In genomic region chr20:54219751-54220426, GRCh38 we compare ENCODE assay signal across 7 cellular contexts. TPM values are rescaled to one million over a fixed set of nuclear protein-coding genes. Genes with fewer than 3 reads are reported as not detected.
DNase-seq lines count a peak whose midpoint lies in the region; ATAC-seq and TF ChIP-seq lines count a peak whose summit lies in the region.

No MANE protein-coding gene starts in this region.

- DNase-seq in GM12864 (ENCODE audit: low read depth) (no peak), NCI-H1694 treated with DMSO at 0.1 percent for 48 hours (lab: John Stamatoyannopoulos, UW) (peak; percentile 35), chondrocyte (ENCODE audit: low spot score) (no peak), osteocyte (ENCODE audit: extremely low spot score, unreplicated experiment) (no peak), hypothalamus (lab: John Stamatoyannopoulos, UW) (no peak)
- DNase-seq in effector CD4-positive, alpha-beta T cell, result no peak

- no peak overlapping the region for H3K27ac Mint-ChIP-seq in chondrocyte (ENCODE audit: unreplicated experiment)
- no peak overlapping the region for H3K27ac Mint-ChIP-seq in osteocyte (ENCODE audit: unreplicated experiment)

- peak; percentile 35 for TF ChIP-seq CTCF in GM12864 (IDR thresholded peaks at IDR 0.05; ENCODE audit: low read depth, low read length, missing control alignments)
- peak; percentile 94 for TF ChIP-seq CTCF in chondrocyte (IDR thresholded peaks at IDR 0.05)
- peak; percentile 78 for TF ChIP-seq CTCF in osteocyte (IDR thresholded peaks at IDR 0.05)

- H3K4me3 Mint-ChIP-seq in chondrocyte (ENCODE audit: unreplicated experiment) (no peak overlapping the region), osteocyte (ENCODE audit: unreplicated experiment) (no peak overlapping the region)

- H3K4me3 ChIP-seq in GM12864 (ENCODE audit: low read depth, low read length), result no peak overlapping the region

- peaks cover 7% of the 10 kb centered on the region for H3K36me3 Mint-ChIP-seq in chondrocyte (ENCODE audit: low read depth)
- peaks cover 16% of the 10 kb centered on the region for H3K36me3 Mint-ChIP-seq in osteocyte (ENCODE audit: unreplicated experiment)

- H3K9me3 Mint-ChIP-seq in chondrocyte (ENCODE audit: low read depth) (no peaks in the 10 kb centered on the region), osteocyte (ENCODE audit: unreplicated experiment) (no peaks in the 10 kb centered on the region)

- no peaks in the 10 kb centered on the region for H3K27me3 Mint-ChIP-seq in chondrocyte (ENCODE audit: low read depth)
- no peaks in the 10 kb centered on the region for H3K27me3 Mint-ChIP-seq in osteocyte (ENCODE audit: unreplicated experiment)

- H3K4me1 Mint-ChIP-seq in chondrocyte (ENCODE audit: low read depth), result peaks cover 19% of the 10 kb centered on the region
- H3K4me1 Mint-ChIP-seq in osteocyte (ENCODE audit: unreplicated experiment), result peaks cover 7% of the 10 kb centered on the region

- ATAC-seq in HG03039 (IDR thresholded peaks at IDR 0.05; ENCODE audit: unreplicated experiment), result no peak

RNA-seq across cellular contexts. Expression of gene PFDN4, which starts 12.0 kb away (rescaled TPM):
- 17.3 to 23.5 TPM (median 18.6 TPM) in 3 replicates for total RNA-seq in chondrocyte
- 18.9 and 23.5 TPM in 2 replicates for total RNA-seq in osteocyte

RNA-seq across cellular contexts. Expression of gene CYP24A1, which starts 46.1 kb away (rescaled TPM):
- total RNA-seq in chondrocyte (not detected in 3 replicates), osteocyte (not detected in 2 replicates)

Comparison
In these comparisons a context has a peak if more than half of its experiments do, and no peak if none do; other contexts are left out.
1. CTCF ChIP-seq: peak in every context shown above with its lines; median percentile 94 in chondrocyte; 78 in osteocyte; 35 in GM12864.